ENCODE assay signal across 10 cellular contexts in genomic region chr4:75004755-75005668, GRCh38.
DNase-seq lines count a peak whose midpoint lies in the region; ATAC-seq and TF ChIP-seq lines count a peak whose summit lies in the region.
"Had no signal": no experiment of that assay in that cellular context is flagged by ENCODE, and none has a peak within 500 bp of the region (broad histone marks: within the 10 kb centered on the region; RNA-seq: fewer than 3 reads in every experiment).

No MANE protein-coding gene starts in this region.

- H3K9me3 ChIP-seq in ascending aorta (no peaks in the 10 kb centered on the region), OCI-LY7 (ENCODE audit: low read length) (no peaks in the 10 kb centered on the region)

- TF ChIP-seq CTCF in ascending aorta (IDR thresholded peaks at IDR 0.05) (no peak), OCI-LY7 (conservative IDR thresholded peaks at IDR 0.05; ENCODE audit: low read length) (no peak), GM20000 (IDR thresholded peaks at IDR 0.05; ENCODE audit: extremely low read depth, missing control alignments) (no peak)

- BruUV-seq in OCI-LY7 (replicated peaks; lab: Mats Ljungman, UMichigan), result no TSS peak

- DNase-seq in ascending aorta (ENCODE audit: low spot score in 2 of 2) (peak in 1 of 2 donors; percentile 63), skeletal muscle cell (ENCODE audit: low read depth) (peak; percentile 13), NCI-H1417 treated with DMSO at 0.1 percent for 48 hours (lab: John Stamatoyannopoulos, UW) (no peak), hippocampal formation (lab: John Stamatoyannopoulos, UW) (no peak), OCI-LY7 (ENCODE audit: low spot score) (no peak), GM20000 (ENCODE audit: low spot score) (no peak)
- DNase-seq: activated CD4-positive, alpha-beta T cell treated with anti-CD3 and anti-CD28 coated beads, Interleukin-2, amount 10 ng/mL, durations not matched to agents 7 days and 5 days; KG1 had no signal

- no peak overlapping the region for H3K4me2 ChIP-seq in OCI-LY7 (ENCODE audit: low read length)

- H3K36me3 ChIP-seq in ascending aorta (no peaks in the 10 kb centered on the region), OCI-LY7 (ENCODE audit: insufficient read depth, low read length) (no peaks in the 10 kb centered on the region)

- H3K27me3 ChIP-seq in ascending aorta, result no peaks in the 10 kb centered on the region

- H3K4me3 ChIP-seq in ascending aorta, result no peak overlapping the region
- H3K4me3 ChIP-seq in skeletal muscle cell (ENCODE audit: low read depth, low read length), result no peak overlapping the region
- H3K4me3 ChIP-seq in OCI-LY7 (ENCODE audit: low read depth, low read length, poor library complexity, severe bottlenecking), result no peak overlapping the region

- no peaks in the 10 kb centered on the region for H3K79me2 ChIP-seq in OCI-LY7 (ENCODE audit: insufficient read depth, low read depth, low read length)

- POLR2A ChIA-PET in OCI-LY7 (lab: Charles Lee), result no interaction called here

- intact Hi-C loops in ascending aorta (cut with DNase I) (loop anchor here (5.0 kb wide), 1 partner anchor 73 kb away; the partner anchor contains the start of gene PARM1), OCI-LY7 (cut with micrococcal nuclease; ENCODE audit: unreplicated experiment) (no loop called here)

- no peaks in the 10 kb centered on the region for H4K20me1 ChIP-seq in OCI-LY7 (ENCODE audit: insufficient read depth, low read length)

- H3K27ac ChIP-seq in ascending aorta, result peak overlapping the region; percentile 44 to 53
- H3K27ac ChIP-seq in OCI-LY7 (ENCODE audit: low read depth, low read length, poor library complexity, severe bottlenecking), result no peak overlapping the region

- ATAC-seq in GM19395 (IDR thresholded peaks at IDR 0.05; ENCODE audit: unreplicated experiment) (peak; percentile 88), HG03135 (IDR thresholded peaks at IDR 0.05; ENCODE audit: unreplicated experiment) (peak; percentile 83)

- H3K4me1 ChIP-seq in ascending aorta (peaks cover 0 to 33% of the 10 kb centered on the region in 2 donors), OCI-LY7 (ENCODE audit: insufficient read depth, low read length, poor library complexity, severe bottlenecking) (no peaks in the 10 kb centered on the region)

- no peaks in the 10 kb centered on the region for H3K9me2 ChIP-seq in OCI-LY7 (ENCODE audit: insufficient read depth, low read length)

- CTCF ChIA-PET in OCI-LY7 (lab: Charles Lee; ENCODE audit: unreplicated experiment), result interaction anchor here (0.6 kb wide), 1 partner anchor 189 kb away, joined by 3 read pairs; no protein-coding TSS in a partner anchor

- no peak overlapping the region for H2AFZ ChIP-seq in OCI-LY7 (ENCODE audit: low read length)
